In genomic region chr11:89498845-89499448, GRCh38 we compare ENCODE assay signal across 15 cellular contexts. TPM values are rescaled to one million over a fixed set of nuclear protein-coding genes. Genes with fewer than 3 reads are reported as not detected.
DNase-seq lines count a peak whose midpoint lies in the region; ATAC-seq and TF ChIP-seq lines count a peak whose summit lies in the region.
"Had no signal": no experiment of that assay in that cellular context is flagged by ENCODE, and none has a peak within 500 bp of the region (broad histone marks: within the 10 kb centered on the region; RNA-seq: fewer than 3 reads in every experiment).

No MANE protein-coding gene starts in this region.

- H3K27ac Mint-ChIP-seq in H9 = no peak overlapping the region
- H3K27ac Mint-ChIP-seq: activated T-helper 2 cell treated with anti-CD3 and anti-CD28 coated beads, Interferon-gamma antibody, Interleukin-2, Interleukin-4, amounts not matched to agents 10 μg/mL and 5 μg/mL and 100 μg/mL, durations not matched to agents 14 hours and 24 hours and 36 hours had no signal

- H3K79me2 ChIP-seq in H9 (ENCODE audit: insufficient read depth, low read length) (no peaks in the 10 kb centered on the region), OCI-LY1 (ENCODE audit: insufficient read depth, low read length) (no peaks in the 10 kb centered on the region)

- H3K23ac ChIP-seq in H9 (ENCODE audit: insufficient read length, low read depth, low read length) = no peak overlapping the region

- no peak overlapping the region for H2BK20ac ChIP-seq in H9 (ENCODE audit: low read depth, low read length, poor library complexity, severe bottlenecking)

- H3K4me3 ChIP-seq in OCI-LY1 (ENCODE audit: low read depth, low read length, poor library complexity, severe bottlenecking) (no peak overlapping the region), epithelial cell of proximal tubule (ENCODE audit: low read depth, low read length) (no peak overlapping the region), retinal pigment epithelial cell (ENCODE audit: low read length) (no peak overlapping the region)
- H3K4me3 ChIP-seq: MG63, psoas muscle had no signal

- no peak overlapping the region for H4K8ac ChIP-seq in H9 (replicated peaks; ENCODE audit: insufficient read length, low read depth, low read length)

- no peak for ATAC-seq in GM19035 (IDR thresholded peaks at IDR 0.05; ENCODE audit: unreplicated experiment)
- ATAC-seq: activated CD4-positive, CD25-positive, alpha-beta regulatory T cell treated with anti-CD3 and anti-CD28 coated beads, Interleukin-2, amount 50 U/mL, for 24 hours; psoas muscle had no signal

- H3K36me3 ChIP-seq in OCI-LY1 (ENCODE audit: insufficient read depth, low read length) = no peaks in the 10 kb centered on the region
- H3K36me3 ChIP-seq: MG63 had no signal

- H3K9me3 ChIP-seq in H9 (ENCODE audit: control insufficient read depth, low read depth, low read length) = no peaks in the 10 kb centered on the region
- H3K9me3 ChIP-seq in OCI-LY1 (ENCODE audit: low read length) = no peaks in the 10 kb centered on the region
- H3K9me3 ChIP-seq: MG63, psoas muscle had no signal

- no peak overlapping the region for H3K4me2 ChIP-seq in H9 (ENCODE audit: insufficient read depth, insufficient read length, low read length)
- no peak overlapping the region for H3K4me2 ChIP-seq in OCI-LY1 (ENCODE audit: low read length)

- H3K4me3 Mint-ChIP-seq in H9 = no peak overlapping the region

- H3T11ph ChIP-seq in H9 (ENCODE audit: low read length) = no peak overlapping the region

- no CpG with 5 or more reads among the region's 5 CpGs for WGBS in H9 (ENCODE audit: extremely low coverage, insufficient read length, low lambda C conversion rate)

- no peak overlapping the region for H3K56ac ChIP-seq in H9 (ENCODE audit: insufficient read length, low read depth, low read length)

- H2AFZ ChIP-seq in H9 (ENCODE audit: low read length) (no peak overlapping the region), OCI-LY1 (ENCODE audit: low read length) (no peak overlapping the region)

- H3K79me1 ChIP-seq in H9 (ENCODE audit: insufficient read depth, low read depth, low read length, poor library complexity, severe bottlenecking) = no peaks in the 10 kb centered on the region

- no peaks in the 10 kb centered on the region for H3K36me3 Mint-ChIP-seq in H9 (ENCODE audit: insufficient read depth in 1 of 3, low read depth in 3 of 3)

- no peaks in the 10 kb centered on the region for H3K27me3 Mint-ChIP-seq in H9 (ENCODE audit: low read depth)

- no peaks in the 10 kb centered on the region for H4K20me1 ChIP-seq in H9 (ENCODE audit: control insufficient read depth, insufficient read depth, insufficient read length)
- no peaks in the 10 kb centered on the region for H4K20me1 ChIP-seq in OCI-LY1 (ENCODE audit: insufficient read depth, low read length)

- no peak overlapping the region for H2BK5ac ChIP-seq in H9 (ENCODE audit: insufficient read length, low read length)

- no peaks in the 10 kb centered on the region for H3K9me3 Mint-ChIP-seq in H9
- H3K9me3 Mint-ChIP-seq: activated T-helper 2 cell treated with anti-CD3 and anti-CD28 coated beads, Interferon-gamma antibody, Interleukin-2, Interleukin-4, amounts not matched to agents 10 μg/mL and 5 μg/mL and 100 μg/mL, durations not matched to agents 14 hours and 24 hours and 36 hours had no signal

- H3K4me1 ChIP-seq in H9 (ENCODE audit: insufficient read depth, low read length) (no peaks in the 10 kb centered on the region; the same call in 1 of the 2 replicates), OCI-LY1 (ENCODE audit: insufficient read depth, low read length, severe bottlenecking) (no peaks in the 10 kb centered on the region)
- H3K4me1 ChIP-seq: psoas muscle had no signal

- no peak overlapping the region for H3K9ac ChIP-seq in H9 (ENCODE audit: extremely low read depth, insufficient read length, low read length)
- H3K9ac ChIP-seq in OCI-LY1 (ENCODE audit: low read length) = no peak overlapping the region

- H2BK15ac ChIP-seq in H9 (ENCODE audit: low read depth, low read length) = no peak overlapping the region

- H3K27ac ChIP-seq in H9 (ENCODE audit: insufficient read length, low read depth, low read length) (no peak overlapping the region), OCI-LY1 (ENCODE audit: low read depth, low read length, poor library complexity, severe bottlenecking) (no peak overlapping the region)
- H3K27ac ChIP-seq: psoas muscle had no signal

- H3K4ac ChIP-seq in H9 (ENCODE audit: low read depth, low read length) = no peak overlapping the region

- no peak overlapping the region for H4K91ac ChIP-seq in H9 (ENCODE audit: insufficient read length, low read depth, low read length)

- H3F3A ChIP-seq in OCI-LY1 (ENCODE audit: insufficient read depth, low read length) = no peaks in the 10 kb centered on the region

- no peak overlapping the region for H3K14ac ChIP-seq in H9 (ENCODE audit: insufficient read depth, low read length)

- peaks cover 21 to 34% of the 10 kb centered on the region in 2 experiments for H3K4me1 Mint-ChIP-seq in H9

- H2BK120ac ChIP-seq in H9 (ENCODE audit: low read depth, low read length, poor library complexity, severe bottlenecking) = no peak overlapping the region

- H3K18ac ChIP-seq in H9 (ENCODE audit: insufficient read length, low read depth, low read length) = no peak overlapping the region

- peak; percentile 73 for TF ChIP-seq CTCF in H9 (conservative IDR thresholded peaks at IDR 0.05)
- peak; percentile 94 for TF ChIP-seq CTCF in OCI-LY1 (IDR thresholded peaks at IDR 0.05; ENCODE audit: low read length)
- peak; percentile 47 for TF ChIP-seq CTCF in epithelial cell of proximal tubule (conservative IDR thresholded peaks at IDR 0.05; ENCODE audit: low read depth, low read length)
- TF ChIP-seq CTCF in retinal pigment epithelial cell (conservative IDR thresholded peaks at IDR 0.05; ENCODE audit: low read depth, low read length) = peak; percentile 25

- H3K9me2 ChIP-seq in OCI-LY1 (ENCODE audit: low read depth, low read length) = no peaks in the 10 kb centered on the region

- no peaks in the 10 kb centered on the region for H3K27me3 ChIP-seq in H9 (ENCODE audit: insufficient read depth, low read length)
- H3K27me3 ChIP-seq in OCI-LY1 (ENCODE audit: insufficient read depth, low read length) = no peaks in the 10 kb centered on the region
- H3K27me3 ChIP-seq: MG63 had no signal

- DNase-seq in H9 = peak; percentile 27
- no peak for DNase-seq in epithelial cell of proximal tubule (ENCODE audit: low read depth)
- DNase-seq in retinal pigment epithelial cell (ENCODE audit: low read depth) = no peak
- no peak for DNase-seq in amygdala (lab: John Stamatoyannopoulos, UW)
- DNase-seq in DMS79 (lab: John Stamatoyannopoulos, UW) = no peak
- no peak for DNase-seq in stimulated activated CD4-positive, alpha-beta T cell treated with anti-CD3 and anti-CD28 coated beads, Interleukin-1b, Interleukin-23, amount 100 ng/mL, for 48 hours
- DNase-seq: cerebellar nuclear complex, MG63, NCI-H345, psoas muscle, SHP77 had no signal

- H4K5ac ChIP-seq in H9 (ENCODE audit: insufficient read length, low read depth, low read length) = no peak overlapping the region

- H2BK12ac ChIP-seq in H9 (ENCODE audit: insufficient read length, low read depth, low read length) = no peak overlapping the region

- no peaks in the 10 kb centered on the region for H3K23me2 ChIP-seq in H9 (ENCODE audit: insufficient read length, low read depth, low read length, poor library complexity, severe bottlenecking)

- no peak overlapping the region for H2AK5ac ChIP-seq in H9 (ENCODE audit: insufficient read length, low read length)

RNA-seq across cellular contexts. Expression of gene NOX4, which starts 7.8 kb away (rescaled TPM):
- 2.3 and 3.0 TPM in 2 replicates for total RNA-seq in H9 (2021)
- total RNA-seq in epithelial cell of proximal tubule = 9.3 and 11.6 TPM in 2 replicates
- total RNA-seq: activated T-helper 2 cell treated with anti-CD3 and anti-CD28 coated beads, Interferon-gamma antibody, Interleukin-2, Interleukin-4, amounts not matched to agents 10 μg/mL and 5 μg/mL and 100 μg/mL, durations not matched to agents 14 hours and 24 hours and 36 hours had no signal

Comparison
In these comparisons a context has a peak if more than half of its experiments do, and no peak if none do; other contexts are left out.
1. CTCF ChIP-seq: peak in every context shown above with its lines; median percentile 94 in OCI-LY1; 73 in H9; 47 in epithelial cell of proximal tubule; 25 in retinal pigment epithelial cell.